Comparison of ENCODE assay signal across 8 cellular contexts in genomic region chr17:1108810-1109605, GRCh38.
DNase-seq lines count a peak whose midpoint lies in the region; ATAC-seq, FAIRE-seq and TF ChIP-seq lines count a peak whose summit lies in the region.

No MANE protein-coding gene starts in this region.

- H3K27ac ChIP-seq in ascending aorta (peak overlapping the region; percentile 90 to 99), small intestine (ENCODE audit: low read depth in 1 of 2, low read length in 1 of 2) (peak overlapping the region; percentile 92 to 94)

- H3K9me3 ChIP-seq in ascending aorta = no peaks in the 10 kb centered on the region
- H3K9me3 ChIP-seq in small intestine (ENCODE audit: control insufficient read depth, low read depth) = no peaks in the 10 kb centered on the region

- H3K36me3 ChIP-seq in ascending aorta (no peaks in the 10 kb centered on the region), small intestine (ENCODE audit: control insufficient read depth in 2 of 2, insufficient read depth in 2 of 2, low read length in 2 of 2) (no peaks in the 10 kb centered on the region)

- intact Hi-C loops in ascending aorta (cut with DNase I) = loop anchor here (5.0 kb wide), 1 partner anchor 102 kb away; no protein-coding TSS in a partner anchor

- peak overlapping the region; percentile 89 for H3K4me3 Mint-ChIP-seq in T-helper 1 cell treated with Interleukin-12 subunit alpha and Interleukin-12 subunit beta and Interleukin-4 antibody, amounts not matched to agents 30 μg/mL and 1 μg/mL, for 36 hours

- H3K4me3 ChIP-seq in ascending aorta = peak overlapping the region; percentile 86
- peak overlapping the region; percentile 43 for H3K4me3 ChIP-seq in iPS-11a (ENCODE audit: low read depth, low read length)
- H3K4me3 ChIP-seq in small intestine (ENCODE audit: low read depth in 1 of 2, low read length in 2 of 2) = peak overlapping the region; percentile 89 to 91

- ATAC-seq in HG02763 (IDR thresholded peaks at IDR 0.05; ENCODE audit: unreplicated experiment) = peak; percentile 32

- H3K4me1 ChIP-seq in ascending aorta (peaks cover 29 to 74% of the 10 kb centered on the region in 2 donors), small intestine (ENCODE audit: control insufficient read depth in 2 of 2, insufficient read depth in 1 of 2, low read depth in 1 of 2, low read length in 1 of 2) (peaks cover 17 to 18% of the 10 kb centered on the region in 2 donors)

- peaks cover 4% of the 10 kb centered on the region for H3K36me3 Mint-ChIP-seq in T-helper 1 cell treated with Interleukin-12 subunit alpha and Interleukin-12 subunit beta and Interleukin-4 antibody, amounts not matched to agents 30 μg/mL and 1 μg/mL, for 36 hours (ENCODE audit: low read depth)

- peak; percentile 11 for DNase-seq in DMS53 treated with DMSO at 0.1 percent for 48 hours (lab: John Stamatoyannopoulos, UW; ENCODE audit: unreplicated experiment)
- DNase-seq in ascending aorta (ENCODE audit: low spot score in 2 of 2) = peak in 1 of 2 donors; percentile 76
- DNase-seq in small intestine = peak; percentile 67
- no peak for DNase-seq in SIG-M5 (lab: John Stamatoyannopoulos, UW)
- no peak for DNase-seq in NAMALWA (ENCODE audit: low spot score)

- H3K9me3 Mint-ChIP-seq in T-helper 1 cell treated with Interleukin-12 subunit alpha and Interleukin-12 subunit beta and Interleukin-4 antibody, amounts not matched to agents 30 μg/mL and 1 μg/mL, for 36 hours = no peaks in the 10 kb centered on the region

- peak overlapping the region; percentile 82 for H3K27ac Mint-ChIP-seq in T-helper 1 cell treated with Interleukin-12 subunit alpha and Interleukin-12 subunit beta and Interleukin-4 antibody, amounts not matched to agents 30 μg/mL and 1 μg/mL, for 36 hours

- peaks cover 37% of the 10 kb centered on the region for H3K4me1 Mint-ChIP-seq in T-helper 1 cell treated with Interleukin-12 subunit alpha and Interleukin-12 subunit beta and Interleukin-4 antibody, amounts not matched to agents 30 μg/mL and 1 μg/mL, for 36 hours (ENCODE audit: low read depth)

- 0 to 1% (median 0%) methylated on average over 31 to 99 of the region's 99 CpGs for WGBS in small intestine, 3 donors

- H3K27me3 Mint-ChIP-seq in T-helper 1 cell treated with Interleukin-12 subunit alpha and Interleukin-12 subunit beta and Interleukin-4 antibody, amounts not matched to agents 30 μg/mL and 1 μg/mL, for 36 hours (ENCODE audit: low read depth) = no peaks in the 10 kb centered on the region

- no peak for FAIRE-seq in small intestine (lab: Jason Lieb, UNC)

- no peak for TF ChIP-seq CTCF in ascending aorta (IDR thresholded peaks at IDR 0.05)

- H3K27me3 ChIP-seq in ascending aorta (no peaks in the 10 kb centered on the region), small intestine (ENCODE audit: control insufficient read depth in 2 of 2, insufficient read depth in 2 of 2, low read length in 2 of 2) (no peaks in the 10 kb centered on the region)

Comparison
In these comparisons a context has a peak if more than half of its experiments do, and no peak if none do; other contexts are left out.
1. DNase-seq: peak in DMS53 treated with DMSO at 0.1 percent for 48 hours (single experiment) and small intestine (single experiment); none in SIG-M5 (single experiment) and NAMALWA (single experiment).
2. Peak in every context shown above with its lines, with median percentiles within 50 percentile points of each other: H3K4me3 ChIP-seq.